26 cellular contexts compared by ENCODE assay signal in the genomic region with DNA sequence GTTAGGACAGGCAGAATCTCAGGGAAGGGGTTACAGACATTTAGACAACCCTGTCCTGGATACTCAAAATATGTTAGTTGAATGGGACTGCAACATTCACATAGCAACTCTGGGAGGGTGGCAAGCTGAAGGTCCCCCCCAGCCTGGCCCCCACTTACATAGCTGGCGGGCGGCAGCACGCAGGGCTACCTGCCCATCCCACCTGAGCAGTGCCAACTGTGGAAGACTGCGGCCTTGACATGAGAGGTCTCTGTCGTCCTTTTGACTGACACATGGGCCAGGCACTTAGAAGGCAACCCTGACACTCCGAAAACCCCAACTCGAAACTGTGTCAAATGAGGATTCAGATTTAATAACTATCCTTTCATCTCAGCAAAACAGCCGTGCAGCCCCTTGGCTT. TPM values are rescaled to one million over a fixed set of nuclear protein-coding genes. Genes with fewer than 3 reads are reported as not detected.
"Had no signal": no experiment of that assay in that cellular context is flagged by ENCODE, and none has a peak within 500 bp of the region (broad histone marks: within the 10 kb centered on the region; RNA-seq: fewer than 3 reads in every experiment).

No MANE protein-coding gene starts in this region.

- H3K4me1 ChIP-seq: gastrocnemius medialis, heart right ventricle, neural progenitor cell, parathyroid adenoma, psoas muscle, right lobe of liver, stomach, transverse colon had no signal

- ATAC-seq: esophagus mucosa; gastrocnemius medialis; heart right ventricle; naive thymus-derived CD8-positive, alpha-beta T cell; psoas muscle; right lobe of liver had no signal

- H3K27ac ChIP-seq: dorsolateral prefrontal cortex, gastrocnemius medialis, heart right ventricle, neural progenitor cell, parathyroid adenoma, psoas muscle, right lobe of liver, stomach, thoracic aorta, transverse colon had no signal

- H3K27ac Mint-ChIP-seq: naive thymus-derived CD8-positive, alpha-beta T cell; neural progenitor cell had no signal

- H3K4me3 Mint-ChIP-seq: naive thymus-derived CD8-positive, alpha-beta T cell; neural progenitor cell had no signal

- H3K9me3 Mint-ChIP-seq: naive thymus-derived CD8-positive, alpha-beta T cell; neural progenitor cell had no signal

- H3K36me3 Mint-ChIP-seq: naive thymus-derived CD8-positive, alpha-beta T cell had no signal

- DNase-seq: cortex of kidney; dorsolateral prefrontal cortex; effector CD8-positive, alpha-beta T cell; gastrocnemius medialis; heart right ventricle; hypothalamus; kidney glomerular epithelial cell; naive thymus-derived CD8-positive, alpha-beta T cell; nucleus accumbens; psoas muscle; retina; stimulated activated CD4-positive, alpha-beta T cell treated with anti-CD3 and anti-CD28 coated beads, Interleukin-15, amount 100 ng/mL, for 24 hours; stimulated activated CD4-positive, alpha-beta T cell treated with anti-CD3 and anti-CD28 coated beads, Interleukin-1b, Interleukin-23, amount 100 ng/mL, for 48 hours; stimulated activated CD4-positive, alpha-beta T cell treated with anti-CD3 and anti-CD28 coated beads, Interleukin-4, amount 100 ng/mL, for 24 hours; stimulated activated naive CD4-positive, alpha-beta T cell; stomach; substantia nigra; transverse colon had no signal

RNA-seq across cellular contexts. Expression of gene PAX5, which starts 16.5 kb away (rescaled TPM):
- total RNA-seq: fibroblast of lung, lung microvascular endothelial cell, ureter had no signal
- polyA plus RNA-seq: fibroblast of lung had no signal
